ENCODE assay signal across 1 cellular context in genomic region chr4:7083597-7084563, GRCh38.
TF ChIP-seq lines count a peak whose summit lies in the region.

No MANE protein-coding gene starts in this region.

TF ChIP-seq in GM12891, 5 proteins besides CTCF, POLR2A, EP300 and RAD21 (continued from another document):
- TF ChIP-seq TAF1 (IDR thresholded peaks at IDR 0.05; ENCODE audit: low read depth, low read length) (no peak), POU2F2 (IDR thresholded peaks at IDR 0.05; ENCODE audit: low read depth, low read length) (no peak), PAX5 (IDR thresholded peaks at IDR 0.05; ENCODE audit: insufficient read depth, low read length, severe bottlenecking) (no peak), SPI1 (IDR thresholded peaks at IDR 0.05; ENCODE audit: low read depth, low read length) (no peak)
